19 cellular contexts compared by ENCODE assay signal in genomic region chr2:207629553-207629952, GRCh38. TPM values are rescaled to one million over a fixed set of nuclear protein-coding genes. Genes with fewer than 3 reads are reported as not detected.
DNase-seq lines count a peak whose midpoint lies in the region; ATAC-seq and TF ChIP-seq lines count a peak whose summit lies in the region.
"Had no signal": no experiment of that assay in that cellular context is flagged by ENCODE, and none has a peak within 500 bp of the region (broad histone marks: within the 10 kb centered on the region; RNA-seq: fewer than 3 reads in every experiment).

No MANE protein-coding gene starts in this region.

- no peak overlapping the region for H3K27ac Mint-ChIP-seq in activated naive CD8-positive, alpha-beta T cell
- no peak overlapping the region for H3K27ac Mint-ChIP-seq in activated naive CD8-positive, alpha-beta T cell treated with anti-CD3 and anti-CD28 coated beads for 36 hours
- H3K27ac Mint-ChIP-seq in memory B cell, result peak overlapping the region; percentile 75
- H3K27ac Mint-ChIP-seq in type B pancreatic cell, result peak overlapping the region; percentile 69

- H3K9me3 ChIP-seq in HEK293 (ENCODE audit: control insufficient read depth, insufficient read depth, low read depth, low read length) (no peaks in the 10 kb centered on the region), left lung (no peaks in the 10 kb centered on the region)
- H3K9me3 ChIP-seq: BE2C, MG63 had no signal

- no peaks in the 10 kb centered on the region for H3K27me3 Mint-ChIP-seq in activated naive CD8-positive, alpha-beta T cell
- no peaks in the 10 kb centered on the region for H3K27me3 Mint-ChIP-seq in activated naive CD8-positive, alpha-beta T cell treated with anti-CD3 and anti-CD28 coated beads for 36 hours
- H3K27me3 Mint-ChIP-seq in memory B cell, result no peaks in the 10 kb centered on the region
- H3K27me3 Mint-ChIP-seq in type B pancreatic cell, result no peaks in the 10 kb centered on the region

- TF ChIP-seq CTCF in HEK293 (tag by site-specific recombination; IDR thresholded peaks at IDR 0.05), result no peak
- TF ChIP-seq CTCF in type B pancreatic cell (conservative IDR thresholded peaks at IDR 0.05), result no peak
- no peak for TF ChIP-seq CTCF in left lung (IDR thresholded peaks at IDR 0.05)

- H3K4me3 Mint-ChIP-seq in activated naive CD8-positive, alpha-beta T cell, result peak overlapping the region; percentile 27
- no peak overlapping the region for H3K4me3 Mint-ChIP-seq in activated naive CD8-positive, alpha-beta T cell treated with anti-CD3 and anti-CD28 coated beads for 36 hours
- H3K4me3 Mint-ChIP-seq in memory B cell (no peak overlapping the region), type B pancreatic cell (peak overlapping the region; percentile 53)

- CTCF ChIA-PET in HEK293 (lab: Yijun Ruan, JAX), result no interaction called here

- H3K4me1 ChIP-seq in HEK293 (ENCODE audit: control insufficient read depth, insufficient read depth, low read length) (no peaks in the 10 kb centered on the region), left lung (peaks cover 7 to 31% of the 10 kb centered on the region in 2 donors)
- H3K4me1 ChIP-seq: BE2C had no signal

- H3K9me3 Mint-ChIP-seq in activated naive CD8-positive, alpha-beta T cell (ENCODE audit: low read depth), result no peaks in the 10 kb centered on the region
- no peaks in the 10 kb centered on the region for H3K9me3 Mint-ChIP-seq in activated naive CD8-positive, alpha-beta T cell treated with anti-CD3 and anti-CD28 coated beads for 36 hours
- H3K9me3 Mint-ChIP-seq in memory B cell (no peaks in the 10 kb centered on the region), type B pancreatic cell (no peaks in the 10 kb centered on the region)

- no peak overlapping the region for H3K4me3 ChIP-seq in HEK293 (ENCODE audit: low read depth, low read length)
- no peak overlapping the region for H3K4me3 ChIP-seq in left lung
- H3K4me3 ChIP-seq: MG63 had no signal

- POLR2A ChIA-PET in HEK293 (lab: Yijun Ruan, JAX), result no interaction called here

- no peaks in the 10 kb centered on the region for H3K36me3 ChIP-seq in HEK293 (ENCODE audit: control insufficient read depth in 2 of 2, insufficient read depth in 1 of 2, low read length in 2 of 2)
- H3K36me3 ChIP-seq in left lung, result no peaks in the 10 kb centered on the region
- H3K36me3 ChIP-seq: BE2C, MG63 had no signal

- ATAC-seq in memory B cell (ENCODE audit: low read depth) (no peak), left lung (no peak)

- no peaks in the 10 kb centered on the region for H3K36me3 Mint-ChIP-seq in activated naive CD8-positive, alpha-beta T cell
- H3K36me3 Mint-ChIP-seq in activated naive CD8-positive, alpha-beta T cell treated with anti-CD3 and anti-CD28 coated beads for 36 hours, result no peaks in the 10 kb centered on the region
- H3K36me3 Mint-ChIP-seq in memory B cell (no peaks in the 10 kb centered on the region), type B pancreatic cell (no peaks in the 10 kb centered on the region)

- no peaks in the 10 kb centered on the region for H3K27me3 ChIP-seq in left lung
- H3K27me3 ChIP-seq: BE2C, MG63 had no signal

- no peak for DNase-seq in activated naive CD8-positive, alpha-beta T cell treated with anti-CD3 and anti-CD28 coated beads for 36 hours
- no peak for DNase-seq in memory B cell (ENCODE audit: low spot score in 2 of 2)
- DNase-seq in type B pancreatic cell (ENCODE audit: extremely low spot score, unreplicated experiment), result no peak
- DNase-seq in left lung, result no peak
- no peak for DNase-seq in NCI-H2107 (lab: John Stamatoyannopoulos, UW)
- no peak for DNase-seq in OCI-M2 (lab: John Stamatoyannopoulos, UW; ENCODE audit: unreplicated experiment)
- DNase-seq: BE2C; H7; MG63; NCI-H1048; NCI-H1436; NCI-H1930; NCI-H2171 treated with DMSO at 0.1 percent for 48 hours; NCI-H446; NCI-H526 treated with DMSO at 0.1 percent for 48 hours; NK-92 treated with Interleukin-12 subunit alpha and Interleukin-12 subunit beta, amount 100 ng/mL, for 24 hours; Right ventricle myocardium superior had no signal

- H3K27ac ChIP-seq in HEK293 (ENCODE audit: extremely low read depth, low read depth, low read length) (no peak overlapping the region), left lung (no peak overlapping the region)

- intact Hi-C loops in left lung (cut with DNase I), result no loop called here

- peaks cover 14% of the 10 kb centered on the region for H3K4me1 Mint-ChIP-seq in activated naive CD8-positive, alpha-beta T cell (ENCODE audit: low read depth)
- peaks cover 16% of the 10 kb centered on the region for H3K4me1 Mint-ChIP-seq in activated naive CD8-positive, alpha-beta T cell treated with anti-CD3 and anti-CD28 coated beads for 36 hours
- H3K4me1 Mint-ChIP-seq in memory B cell (peaks cover 8% of the 10 kb centered on the region), type B pancreatic cell (ENCODE audit: unreplicated experiment) (peaks cover 10% of the 10 kb centered on the region)

TF ChIP-seq in HEK293, 187 proteins besides CTCF, POLR2A, EP300 and RAD21:
- TF ChIP-seq ZBTB17 (tag by site-specific recombination; IDR thresholded peaks at IDR 0.05) (peak; percentile 95), ZNF501 (tag by site-specific recombination; IDR thresholded peaks at IDR 0.05) (no peak)

RNA-seq across cellular contexts. Expression of gene METTL21A, which starts 4.4 kb away (rescaled TPM):
- total RNA-seq in activated naive CD8-positive, alpha-beta T cell treated with anti-CD3 and anti-CD28 coated beads for 36 hours, result 10 to 100 TPM; 33.7 to 39.2 TPM
- total RNA-seq in type B pancreatic cell (ENCODE audit: low replicate concordance) (23.1 and 26.4 TPM in 2 replicates), left lung (10 to 100 TPM; 14.6 to 18.1 TPM)

Comparison
In these comparisons a context has a peak if more than half of its experiments do, and no peak if none do; other contexts are left out.
1. H3K4me3 Mint-ChIP-seq: peak in activated naive CD8-positive, alpha-beta T cell (single experiment) and type B pancreatic cell (single experiment); none in activated naive CD8-positive, alpha-beta T cell treated with anti-CD3 and anti-CD28 coated beads for 36 hours (single experiment) and memory B cell (single experiment).
2. H3K27ac Mint-ChIP-seq: peak in memory B cell (single experiment) and type B pancreatic cell (single experiment); none in activated naive CD8-positive, alpha-beta T cell (single experiment) and activated naive CD8-positive, alpha-beta T cell treated with anti-CD3 and anti-CD28 coated beads for 36 hours (single experiment).